In the genomic region with DNA sequence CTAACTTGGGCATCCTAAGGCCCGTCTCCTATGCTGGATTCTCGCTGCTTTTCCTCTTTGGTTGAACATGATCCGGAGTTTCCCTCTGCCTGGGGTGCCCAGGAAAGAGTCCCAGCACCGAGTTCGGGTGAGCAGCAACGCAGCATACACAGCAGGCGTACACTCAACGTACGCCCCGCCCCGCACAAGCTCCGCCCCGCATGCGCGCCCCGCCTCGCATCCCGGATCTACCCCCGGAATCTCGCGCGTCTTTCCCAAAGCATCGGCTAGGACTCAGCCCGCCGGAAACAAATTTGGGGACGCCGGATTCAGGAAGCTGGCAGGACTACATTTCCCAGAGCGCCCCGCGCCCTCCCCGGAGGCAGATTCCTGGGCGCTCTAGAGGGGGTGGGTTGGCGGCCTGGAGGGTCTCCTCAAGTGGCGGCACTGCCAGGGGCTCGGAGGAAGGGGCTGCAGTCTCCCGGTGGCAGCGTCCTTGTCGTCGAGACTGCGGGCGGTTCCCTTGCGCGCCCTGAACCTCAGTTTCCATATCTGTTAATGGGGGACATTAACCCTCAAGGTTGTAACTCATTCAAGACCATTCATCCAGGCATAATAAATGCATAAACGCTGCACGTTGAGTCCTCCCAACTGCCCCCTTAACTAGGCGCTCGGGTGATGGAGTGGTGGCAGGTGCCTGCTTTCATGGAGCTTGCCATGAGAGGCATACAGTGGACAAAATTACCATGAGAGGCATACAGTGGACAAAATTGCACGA, we compare ENCODE assay signal across 1 cellular context.
TF ChIP-seq lines count a peak whose summit lies in the region.

No MANE protein-coding gene starts in this region.

TF ChIP-seq in HepG2, 621 proteins besides CTCF, POLR2A, EP300 and RAD21 (continued from another document and continues in another):
- TF ChIP-seq KDM5B (CRISPR knock-in tag; IDR thresholded peaks at IDR 0.05; ENCODE audit: borderline replicate concordance) (peak; percentile 73), SRSF9 (IDR thresholded peaks at IDR 0.05; ENCODE audit: borderline replicate concordance, insufficient read depth, low read depth, low read length, poor library complexity, severe bottlenecking) (no peak), FOXO1 (CRISPR knock-in tag; IDR thresholded peaks at IDR 0.05) (no peak), SUZ12 (IDR thresholded peaks at IDR 0.05; ENCODE audit: low read depth, low read length) (peak; percentile 69), MEF2D (CRISPR knock-in tag; IDR thresholded peaks at IDR 0.05) (peak; percentile 68; the same call in 1 of the 2 replicates), ZNF577 (CRISPR knock-in tag; IDR thresholded peaks at IDR 0.05; ENCODE audit: borderline replicate concordance, low read depth) (no peak), TCF7L2 (IDR thresholded peaks at IDR 0.05; ENCODE audit: low read depth, low read length) (no peak), HMGA1 (CRISPR knock-in tag; conservative IDR thresholded peaks at IDR 0.05) (no peak), FIP1L1 (IDR thresholded peaks at IDR 0.05; ENCODE audit: borderline replicate concordance, insufficient read depth, low read depth, low read length) (no peak), NR2C2 (CRISPR knock-in tag; IDR thresholded peaks at IDR 0.05; ENCODE audit: borderline replicate concordance) (peak; percentile 93), KLF13 (CRISPR knock-in tag; IDR thresholded peaks at IDR 0.05) (no peak), ZSCAN20 (CRISPR knock-in tag; IDR thresholded peaks at IDR 0.05; ENCODE audit: borderline replicate concordance) (no peak), TOE1 (CRISPR knock-in tag; IDR thresholded peaks at IDR 0.05) (no peak), BRD4 (CRISPR knock-in tag; IDR thresholded peaks at IDR 0.05) (no peak), ZFP90 (CRISPR knock-in tag; IDR thresholded peaks at IDR 0.05; ENCODE audit: borderline replicate concordance) (0 out of 2 replicates have a peak, but pooled peaks have one; percentile 66)
- TF ChIP-seq, protein P1, sequence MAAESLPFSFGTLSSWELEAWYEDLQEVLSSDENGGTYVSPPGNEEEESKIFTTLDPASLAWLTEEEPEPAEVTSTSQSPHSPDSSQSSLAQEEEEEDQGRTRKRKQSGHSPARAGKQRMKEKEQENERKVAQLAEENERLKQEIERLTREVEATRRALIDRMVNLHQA (CRISPR knock-in tag; IDR thresholded peaks at IDR 0.05): no peak
- TF ChIP-seq, protein P2, sequence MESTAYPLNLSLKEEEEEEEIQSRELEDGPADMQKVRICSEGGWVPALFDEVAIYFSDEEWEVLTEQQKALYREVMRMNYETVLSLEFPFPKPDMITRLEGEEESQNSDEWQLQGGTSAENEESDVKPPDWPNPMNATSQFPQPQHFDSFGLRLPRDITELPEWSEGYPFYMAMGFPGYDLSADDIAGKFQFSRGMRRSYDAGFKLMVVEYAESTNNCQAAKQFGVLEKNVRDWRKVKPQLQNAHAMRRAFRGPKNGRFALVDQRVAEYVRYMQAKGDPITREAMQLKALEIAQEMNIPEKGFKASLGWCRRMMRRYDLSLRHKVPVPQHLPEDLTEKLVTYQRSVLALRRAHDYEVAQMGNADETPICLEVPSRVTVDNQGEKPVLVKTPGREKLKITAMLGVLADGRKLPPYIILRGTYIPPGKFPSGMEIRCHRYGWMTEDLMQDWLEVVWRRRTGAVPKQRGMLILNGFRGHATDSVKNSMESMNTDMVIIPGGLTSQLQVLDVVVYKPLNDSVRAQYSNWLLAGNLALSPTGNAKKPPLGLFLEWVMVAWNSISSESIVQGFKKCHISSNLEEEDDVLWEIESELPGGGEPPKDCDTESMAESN (CRISPR knock-in tag; conservative IDR thresholded peaks at IDR 0.05): 0 out of 2 replicates have a peak, but pooled peaks have one; percentile 40
- TF ChIP-seq, protein P3, sequence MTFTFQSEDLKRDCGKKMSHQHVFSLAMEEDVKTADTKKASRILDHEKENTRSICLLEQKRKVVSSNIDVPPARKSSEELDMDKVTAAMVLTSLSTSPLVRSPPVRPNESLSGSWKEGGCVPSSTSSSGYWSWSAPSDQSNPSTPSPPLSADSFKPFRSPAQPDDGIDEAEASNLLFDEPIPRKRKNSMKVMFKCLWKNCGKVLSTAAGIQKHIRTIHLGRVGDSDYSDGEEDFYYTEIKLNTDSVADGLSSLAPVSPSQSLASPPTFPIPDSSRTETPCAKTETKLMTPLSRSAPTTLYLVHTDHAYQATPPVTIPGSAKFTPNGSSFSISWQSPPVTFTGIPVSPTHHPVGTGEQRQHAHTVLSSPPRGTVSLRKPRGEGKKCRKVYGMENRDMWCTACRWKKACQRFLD (CRISPR knock-in tag; IDR thresholded peaks at IDR 0.05; ENCODE audit: borderline replicate concordance): no peak; the same call in 1 of the 2 replicates
- TF ChIP-seq, protein P4, sequence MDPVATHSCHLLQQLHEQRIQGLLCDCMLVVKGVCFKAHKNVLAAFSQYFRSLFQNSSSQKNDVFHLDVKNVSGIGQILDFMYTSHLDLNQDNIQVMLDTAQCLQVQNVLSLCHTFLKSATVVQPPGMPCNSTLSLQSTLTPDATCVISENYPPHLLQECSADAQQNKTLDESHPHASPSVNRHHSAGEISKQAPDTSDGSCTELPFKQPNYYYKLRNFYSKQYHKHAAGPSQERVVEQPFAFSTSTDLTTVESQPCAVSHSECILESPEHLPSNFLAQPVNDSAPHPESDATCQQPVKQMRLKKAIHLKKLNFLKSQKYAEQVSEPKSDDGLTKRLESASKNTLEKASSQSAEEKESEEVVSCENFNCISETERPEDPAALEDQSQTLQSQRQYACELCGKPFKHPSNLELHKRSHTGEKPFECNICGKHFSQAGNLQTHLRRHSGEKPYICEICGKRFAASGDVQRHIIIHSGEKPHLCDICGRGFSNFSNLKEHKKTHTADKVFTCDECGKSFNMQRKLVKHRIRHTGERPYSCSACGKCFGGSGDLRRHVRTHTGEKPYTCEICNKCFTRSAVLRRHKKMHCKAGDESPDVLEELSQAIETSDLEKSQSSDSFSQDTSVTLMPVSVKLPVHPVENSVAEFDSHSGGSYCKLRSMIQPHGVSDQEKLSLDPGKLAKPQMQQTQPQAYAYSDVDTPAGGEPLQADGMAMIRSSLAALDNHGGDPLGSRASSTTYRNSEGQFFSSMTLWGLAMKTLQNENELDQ (CRISPR knock-in tag; IDR thresholded peaks at IDR 0.05; ENCODE audit: borderline replicate concordance): peak; percentile 27; the same call in 1 of the 2 replicates
- TF ChIP-seq, protein P5, sequence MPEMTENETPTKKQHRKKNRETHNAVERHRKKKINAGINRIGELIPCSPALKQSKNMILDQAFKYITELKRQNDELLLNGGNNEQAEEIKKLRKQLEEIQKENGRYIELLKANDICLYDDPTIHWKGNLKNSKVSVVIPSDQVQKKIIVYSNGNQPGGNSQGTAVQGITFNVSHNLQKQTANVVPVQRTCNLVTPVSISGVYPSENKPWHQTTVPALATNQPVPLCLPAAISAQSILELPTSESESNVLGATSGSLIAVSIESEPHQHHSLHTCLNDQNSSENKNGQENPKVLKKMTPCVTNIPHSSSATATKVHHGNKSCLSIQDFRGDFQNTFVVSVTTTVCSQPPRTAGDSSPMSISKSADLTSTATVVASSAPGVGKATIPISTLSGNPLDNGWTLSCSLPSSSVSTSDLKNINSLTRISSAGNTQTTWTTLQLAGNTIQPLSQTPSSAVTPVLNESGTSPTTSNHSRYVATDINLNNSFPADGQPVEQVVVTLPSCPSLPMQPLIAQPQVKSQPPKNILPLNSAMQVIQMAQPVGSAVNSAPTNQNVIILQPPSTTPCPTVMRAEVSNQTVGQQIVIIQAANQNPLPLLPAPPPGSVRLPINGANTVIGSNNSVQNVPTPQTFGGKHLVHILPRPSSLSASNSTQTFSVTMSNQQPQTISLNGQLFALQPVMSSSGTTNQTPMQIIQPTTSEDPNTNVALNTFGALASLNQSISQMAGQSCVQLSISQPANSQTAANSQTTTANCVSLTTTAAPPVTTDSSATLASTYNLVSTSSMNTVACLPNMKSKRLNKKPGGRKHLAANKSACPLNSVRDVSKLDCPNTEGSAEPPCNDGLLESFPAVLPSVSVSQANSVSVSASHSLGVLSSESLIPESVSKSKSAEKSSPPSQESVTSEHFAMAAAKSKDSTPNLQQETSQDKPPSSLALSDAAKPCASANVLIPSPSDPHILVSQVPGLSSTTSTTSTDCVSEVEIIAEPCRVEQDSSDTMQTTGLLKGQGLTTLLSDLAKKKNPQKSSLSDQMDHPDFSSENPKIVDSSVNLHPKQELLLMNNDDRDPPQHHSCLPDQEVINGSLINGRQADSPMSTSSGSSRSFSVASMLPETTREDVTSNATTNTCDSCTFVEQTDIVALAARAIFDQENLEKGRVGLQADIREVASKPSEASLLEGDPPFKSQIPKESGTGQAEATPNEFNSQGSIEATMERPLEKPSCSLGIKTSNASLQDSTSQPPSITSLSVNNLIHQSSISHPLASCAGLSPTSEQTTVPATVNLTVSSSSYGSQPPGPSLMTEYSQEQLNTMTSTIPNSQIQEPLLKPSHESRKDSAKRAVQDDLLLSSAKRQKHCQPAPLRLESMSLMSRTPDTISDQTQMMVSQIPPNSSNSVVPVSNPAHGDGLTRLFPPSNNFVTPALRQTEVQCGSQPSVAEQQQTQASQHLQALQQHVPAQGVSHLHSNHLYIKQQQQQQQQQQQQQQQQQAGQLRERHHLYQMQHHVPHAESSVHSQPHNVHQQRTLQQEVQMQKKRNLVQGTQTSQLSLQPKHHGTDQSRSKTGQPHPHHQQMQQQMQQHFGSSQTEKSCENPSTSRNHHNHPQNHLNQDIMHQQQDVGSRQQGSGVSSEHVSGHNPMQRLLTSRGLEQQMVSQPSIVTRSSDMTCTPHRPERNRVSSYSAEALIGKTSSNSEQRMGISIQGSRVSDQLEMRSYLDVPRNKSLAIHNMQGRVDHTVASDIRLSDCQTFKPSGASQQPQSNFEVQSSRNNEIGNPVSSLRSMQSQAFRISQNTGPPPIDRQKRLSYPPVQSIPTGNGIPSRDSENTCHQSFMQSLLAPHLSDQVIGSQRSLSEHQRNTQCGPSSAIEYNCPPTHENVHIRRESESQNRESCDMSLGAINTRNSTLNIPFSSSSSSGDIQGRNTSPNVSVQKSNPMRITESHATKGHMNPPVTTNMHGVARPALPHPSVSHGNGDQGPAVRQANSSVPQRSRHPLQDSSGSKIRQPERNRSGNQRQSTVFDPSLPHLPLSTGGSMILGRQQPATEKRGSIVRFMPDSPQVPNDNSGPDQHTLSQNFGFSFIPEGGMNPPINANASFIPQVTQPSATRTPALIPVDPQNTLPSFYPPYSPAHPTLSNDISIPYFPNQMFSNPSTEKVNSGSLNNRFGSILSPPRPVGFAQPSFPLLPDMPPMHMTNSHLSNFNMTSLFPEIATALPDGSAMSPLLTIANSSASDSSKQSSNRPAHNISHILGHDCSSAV (CRISPR knock-in tag; IDR thresholded peaks at IDR 0.05; ENCODE audit: borderline replicate concordance): no peak
- TF ChIP-seq, protein P6, sequence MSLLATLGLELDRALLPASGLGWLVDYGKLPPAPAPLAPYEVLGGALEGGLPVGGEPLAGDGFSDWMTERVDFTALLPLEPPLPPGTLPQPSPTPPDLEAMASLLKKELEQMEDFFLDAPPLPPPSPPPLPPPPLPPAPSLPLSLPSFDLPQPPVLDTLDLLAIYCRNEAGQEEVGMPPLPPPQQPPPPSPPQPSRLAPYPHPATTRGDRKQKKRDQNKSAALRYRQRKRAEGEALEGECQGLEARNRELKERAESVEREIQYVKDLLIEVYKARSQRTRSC (CRISPR knock-in tag; IDR thresholded peaks at IDR 0.05; ENCODE audit: low read depth): no peak
- TF ChIP-seq, protein P7, sequence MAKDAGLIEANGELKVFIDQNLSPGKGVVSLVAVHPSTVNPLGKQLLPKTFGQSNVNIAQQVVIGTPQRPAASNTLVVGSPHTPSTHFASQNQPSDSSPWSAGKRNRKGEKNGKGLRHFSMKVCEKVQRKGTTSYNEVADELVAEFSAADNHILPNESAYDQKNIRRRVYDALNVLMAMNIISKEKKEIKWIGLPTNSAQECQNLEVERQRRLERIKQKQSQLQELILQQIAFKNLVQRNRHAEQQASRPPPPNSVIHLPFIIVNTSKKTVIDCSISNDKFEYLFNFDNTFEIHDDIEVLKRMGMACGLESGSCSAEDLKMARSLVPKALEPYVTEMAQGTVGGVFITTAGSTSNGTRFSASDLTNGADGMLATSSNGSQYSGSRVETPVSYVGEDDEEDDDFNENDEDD (CRISPR knock-in tag; IDR thresholded peaks at IDR 0.05; ENCODE audit: borderline replicate concordance): no peak; the same call in 1 of the 2 replicates
- TF ChIP-seq, protein P8, sequence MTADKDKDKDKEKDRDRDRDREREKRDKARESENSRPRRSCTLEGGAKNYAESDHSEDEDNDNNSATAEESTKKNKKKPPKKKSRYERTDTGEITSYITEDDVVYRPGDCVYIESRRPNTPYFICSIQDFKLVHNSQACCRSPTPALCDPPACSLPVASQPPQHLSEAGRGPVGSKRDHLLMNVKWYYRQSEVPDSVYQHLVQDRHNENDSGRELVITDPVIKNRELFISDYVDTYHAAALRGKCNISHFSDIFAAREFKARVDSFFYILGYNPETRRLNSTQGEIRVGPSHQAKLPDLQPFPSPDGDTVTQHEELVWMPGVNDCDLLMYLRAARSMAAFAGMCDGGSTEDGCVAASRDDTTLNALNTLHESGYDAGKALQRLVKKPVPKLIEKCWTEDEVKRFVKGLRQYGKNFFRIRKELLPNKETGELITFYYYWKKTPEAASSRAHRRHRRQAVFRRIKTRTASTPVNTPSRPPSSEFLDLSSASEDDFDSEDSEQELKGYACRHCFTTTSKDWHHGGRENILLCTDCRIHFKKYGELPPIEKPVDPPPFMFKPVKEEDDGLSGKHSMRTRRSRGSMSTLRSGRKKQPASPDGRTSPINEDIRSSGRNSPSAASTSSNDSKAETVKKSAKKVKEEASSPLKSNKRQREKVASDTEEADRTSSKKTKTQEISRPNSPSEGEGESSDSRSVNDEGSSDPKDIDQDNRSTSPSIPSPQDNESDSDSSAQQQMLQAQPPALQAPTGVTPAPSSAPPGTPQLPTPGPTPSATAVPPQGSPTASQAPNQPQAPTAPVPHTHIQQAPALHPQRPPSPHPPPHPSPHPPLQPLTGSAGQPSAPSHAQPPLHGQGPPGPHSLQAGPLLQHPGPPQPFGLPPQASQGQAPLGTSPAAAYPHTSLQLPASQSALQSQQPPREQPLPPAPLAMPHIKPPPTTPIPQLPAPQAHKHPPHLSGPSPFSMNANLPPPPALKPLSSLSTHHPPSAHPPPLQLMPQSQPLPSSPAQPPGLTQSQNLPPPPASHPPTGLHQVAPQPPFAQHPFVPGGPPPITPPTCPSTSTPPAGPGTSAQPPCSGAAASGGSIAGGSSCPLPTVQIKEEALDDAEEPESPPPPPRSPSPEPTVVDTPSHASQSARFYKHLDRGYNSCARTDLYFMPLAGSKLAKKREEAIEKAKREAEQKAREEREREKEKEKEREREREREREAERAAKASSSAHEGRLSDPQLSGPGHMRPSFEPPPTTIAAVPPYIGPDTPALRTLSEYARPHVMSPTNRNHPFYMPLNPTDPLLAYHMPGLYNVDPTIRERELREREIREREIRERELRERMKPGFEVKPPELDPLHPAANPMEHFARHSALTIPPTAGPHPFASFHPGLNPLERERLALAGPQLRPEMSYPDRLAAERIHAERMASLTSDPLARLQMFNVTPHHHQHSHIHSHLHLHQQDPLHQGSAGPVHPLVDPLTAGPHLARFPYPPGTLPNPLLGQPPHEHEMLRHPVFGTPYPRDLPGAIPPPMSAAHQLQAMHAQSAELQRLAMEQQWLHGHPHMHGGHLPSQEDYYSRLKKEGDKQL (CRISPR knock-in tag; IDR thresholded peaks at IDR 0.05; ENCODE audit: low read depth): 0 out of 2 replicates have a peak, but pooled peaks have one; percentile 18
- TF ChIP-seq, protein P9, sequence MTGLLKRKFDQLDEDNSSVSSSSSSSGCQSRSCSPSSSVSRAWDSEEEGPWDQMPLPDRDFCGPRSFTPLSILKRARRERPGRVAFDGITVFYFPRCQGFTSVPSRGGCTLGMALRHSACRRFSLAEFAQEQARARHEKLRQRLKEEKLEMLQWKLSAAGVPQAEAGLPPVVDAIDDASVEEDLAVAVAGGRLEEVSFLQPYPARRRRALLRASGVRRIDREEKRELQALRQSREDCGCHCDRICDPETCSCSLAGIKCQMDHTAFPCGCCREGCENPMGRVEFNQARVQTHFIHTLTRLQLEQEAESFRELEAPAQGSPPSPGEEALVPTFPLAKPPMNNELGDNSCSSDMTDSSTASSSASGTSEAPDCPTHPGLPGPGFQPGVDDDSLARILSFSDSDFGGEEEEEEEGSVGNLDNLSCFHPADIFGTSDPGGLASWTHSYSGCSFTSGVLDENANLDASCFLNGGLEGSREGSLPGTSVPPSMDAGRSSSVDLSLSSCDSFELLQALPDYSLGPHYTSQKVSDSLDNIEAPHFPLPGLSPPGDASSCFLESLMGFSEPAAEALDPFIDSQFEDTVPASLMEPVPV (CRISPR knock-in tag; IDR thresholded peaks at IDR 0.05): no peak
